Comparison of ENCODE assay signal across 1 cellular context in the genomic region with DNA sequence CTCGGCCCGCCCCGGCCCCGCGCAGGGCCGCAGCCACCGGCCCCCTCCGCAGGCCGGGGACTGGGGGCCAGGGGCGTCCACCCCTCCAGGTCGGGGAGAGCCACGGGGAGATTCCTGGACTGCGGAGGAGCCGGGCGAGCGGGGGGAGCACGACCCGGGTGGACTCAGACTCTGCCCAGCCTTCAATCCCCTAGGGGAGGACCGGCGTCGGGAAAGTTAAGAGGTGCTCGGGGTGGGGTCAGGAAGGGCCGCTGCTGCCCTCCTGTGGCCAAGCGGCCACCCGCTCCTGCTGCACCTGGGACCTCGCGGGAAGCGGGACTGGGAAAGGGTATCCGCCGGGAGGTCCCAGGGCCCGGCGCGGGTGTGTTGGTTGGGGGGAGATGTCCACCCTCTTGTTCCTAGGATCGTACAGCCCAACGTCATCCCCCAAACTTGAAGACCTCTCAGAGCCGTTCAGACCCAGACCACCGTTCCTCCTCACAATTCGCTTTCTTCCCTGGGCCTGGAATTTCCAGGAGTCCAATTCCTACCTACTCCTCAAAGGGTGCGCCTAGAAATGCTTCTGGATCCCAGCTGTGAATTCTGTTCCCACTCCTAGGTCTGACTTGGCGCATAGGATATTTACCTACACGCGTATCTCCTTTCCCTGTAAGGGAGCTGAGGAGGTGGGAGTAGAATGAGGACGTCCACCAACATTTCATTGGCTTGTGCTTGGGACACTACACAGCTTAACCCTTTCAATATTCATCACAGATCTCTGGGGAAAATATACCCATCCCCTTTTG.
TF ChIP-seq lines count a peak whose summit lies in the region.

No MANE protein-coding gene starts in this region.

TF ChIP-seq in K562, 482 proteins besides CTCF, POLR2A, EP300 and RAD21 (continued from another document and continues in another):
- TF ChIP-seq, protein P1, sequence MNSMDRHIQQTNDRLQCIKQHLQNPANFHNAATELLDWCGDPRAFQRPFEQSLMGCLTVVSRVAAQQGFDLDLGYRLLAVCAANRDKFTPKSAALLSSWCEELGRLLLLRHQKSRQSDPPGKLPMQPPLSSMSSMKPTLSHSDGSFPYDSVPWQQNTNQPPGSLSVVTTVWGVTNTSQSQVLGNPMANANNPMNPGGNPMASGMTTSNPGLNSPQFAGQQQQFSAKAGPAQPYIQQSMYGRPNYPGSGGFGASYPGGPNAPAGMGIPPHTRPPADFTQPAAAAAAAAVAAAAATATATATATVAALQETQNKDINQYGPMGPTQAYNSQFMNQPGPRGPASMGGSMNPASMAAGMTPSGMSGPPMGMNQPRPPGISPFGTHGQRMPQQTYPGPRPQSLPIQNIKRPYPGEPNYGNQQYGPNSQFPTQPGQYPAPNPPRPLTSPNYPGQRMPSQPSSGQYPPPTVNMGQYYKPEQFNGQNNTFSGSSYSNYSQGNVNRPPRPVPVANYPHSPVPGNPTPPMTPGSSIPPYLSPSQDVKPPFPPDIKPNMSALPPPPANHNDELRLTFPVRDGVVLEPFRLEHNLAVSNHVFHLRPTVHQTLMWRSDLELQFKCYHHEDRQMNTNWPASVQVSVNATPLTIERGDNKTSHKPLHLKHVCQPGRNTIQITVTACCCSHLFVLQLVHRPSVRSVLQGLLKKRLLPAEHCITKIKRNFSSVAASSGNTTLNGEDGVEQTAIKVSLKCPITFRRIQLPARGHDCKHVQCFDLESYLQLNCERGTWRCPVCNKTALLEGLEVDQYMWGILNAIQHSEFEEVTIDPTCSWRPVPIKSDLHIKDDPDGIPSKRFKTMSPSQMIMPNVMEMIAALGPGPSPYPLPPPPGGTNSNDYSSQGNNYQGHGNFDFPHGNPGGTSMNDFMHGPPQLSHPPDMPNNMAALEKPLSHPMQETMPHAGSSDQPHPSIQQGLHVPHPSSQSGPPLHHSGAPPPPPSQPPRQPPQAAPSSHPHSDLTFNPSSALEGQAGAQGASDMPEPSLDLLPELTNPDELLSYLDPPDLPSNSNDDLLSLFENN (IDR thresholded peaks at IDR 0.05; ENCODE audit: low read depth in 2 of 2, low read length in 2 of 2), result 0 out of 4 replicates have a peak, but pooled peaks of 1 of the 2 experiments have one; percentile 9
- TF ChIP-seq MCM7 (IDR thresholded peaks at IDR 0.05), result no peak
- no peak for TF ChIP-seq ZNF311 (CRISPR knock-in tag; IDR thresholded peaks at IDR 0.05)
- no peak for TF ChIP-seq ZNF146 (CRISPR knock-in tag; IDR thresholded peaks at IDR 0.05; ENCODE audit: unreplicated experiment)
- TF ChIP-seq, protein P2, sequence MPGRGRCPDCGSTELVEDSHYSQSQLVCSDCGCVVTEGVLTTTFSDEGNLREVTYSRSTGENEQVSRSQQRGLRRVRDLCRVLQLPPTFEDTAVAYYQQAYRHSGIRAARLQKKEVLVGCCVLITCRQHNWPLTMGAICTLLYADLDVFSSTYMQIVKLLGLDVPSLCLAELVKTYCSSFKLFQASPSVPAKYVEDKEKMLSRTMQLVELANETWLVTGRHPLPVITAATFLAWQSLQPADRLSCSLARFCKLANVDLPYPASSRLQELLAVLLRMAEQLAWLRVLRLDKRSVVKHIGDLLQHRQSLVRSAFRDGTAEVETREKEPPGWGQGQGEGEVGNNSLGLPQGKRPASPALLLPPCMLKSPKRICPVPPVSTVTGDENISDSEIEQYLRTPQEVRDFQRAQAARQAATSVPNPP (IDR thresholded peaks at IDR 0.05; ENCODE audit: borderline replicate concordance, insufficient read depth, insufficient read length), result no peak
- TF ChIP-seq IRF2 (CRISPR knock-in tag; IDR thresholded peaks at IDR 0.05), result no peak
- no peak for TF ChIP-seq TBL1XR1 (IDR thresholded peaks at IDR 0.05; ENCODE audit: low read length in 2 of 2)
- TF ChIP-seq, protein P3, sequence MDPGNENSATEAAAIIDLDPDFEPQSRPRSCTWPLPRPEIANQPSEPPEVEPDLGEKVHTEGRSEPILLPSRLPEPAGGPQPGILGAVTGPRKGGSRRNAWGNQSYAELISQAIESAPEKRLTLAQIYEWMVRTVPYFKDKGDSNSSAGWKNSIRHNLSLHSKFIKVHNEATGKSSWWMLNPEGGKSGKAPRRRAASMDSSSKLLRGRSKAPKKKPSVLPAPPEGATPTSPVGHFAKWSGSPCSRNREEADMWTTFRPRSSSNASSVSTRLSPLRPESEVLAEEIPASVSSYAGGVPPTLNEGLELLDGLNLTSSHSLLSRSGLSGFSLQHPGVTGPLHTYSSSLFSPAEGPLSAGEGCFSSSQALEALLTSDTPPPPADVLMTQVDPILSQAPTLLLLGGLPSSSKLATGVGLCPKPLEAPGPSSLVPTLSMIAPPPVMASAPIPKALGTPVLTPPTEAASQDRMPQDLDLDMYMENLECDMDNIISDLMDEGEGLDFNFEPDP (CRISPR knock-in tag; IDR thresholded peaks at IDR 0.05), result no peak
- peak in 1 of 3 experiments; percentile 32 for TF ChIP-seq YY1 (IDR thresholded peaks at IDR 0.05; ENCODE audit: borderline replicate concordance in 1 of 3, control insufficient read depth in 1 of 3, extremely low read depth in 1 of 3, insufficient read depth in 3 of 3, insufficient read length in 1 of 3, insufficient replicate concordance in 2 of 3, low read depth in 1 of 3, low read length in 2 of 3)
- TF ChIP-seq ZNF766 (CRISPR knock-in tag; conservative IDR thresholded peaks at IDR 0.05), result no peak
- TF ChIP-seq, protein P4, sequence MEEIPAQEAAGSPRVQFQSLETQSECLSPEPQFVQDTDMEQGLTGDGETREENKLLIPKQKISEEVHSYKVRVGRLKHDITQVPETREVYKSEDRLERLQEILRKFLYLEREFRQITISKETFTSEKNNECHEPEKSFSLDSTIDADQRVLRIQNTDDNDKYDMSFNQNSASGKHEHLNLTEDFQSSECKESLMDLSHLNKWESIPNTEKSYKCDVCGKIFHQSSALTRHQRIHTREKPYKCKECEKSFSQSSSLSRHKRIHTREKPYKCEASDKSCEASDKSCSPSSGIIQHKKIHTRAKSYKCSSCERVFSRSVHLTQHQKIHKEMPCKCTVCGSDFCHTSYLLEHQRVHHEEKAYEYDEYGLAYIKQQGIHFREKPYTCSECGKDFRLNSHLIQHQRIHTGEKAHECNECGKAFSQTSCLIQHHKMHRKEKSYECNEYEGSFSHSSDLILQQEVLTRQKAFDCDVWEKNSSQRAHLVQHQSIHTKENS (CRISPR knock-in tag; IDR thresholded peaks at IDR 0.05), result no peak
- TF ChIP-seq, protein P5, sequence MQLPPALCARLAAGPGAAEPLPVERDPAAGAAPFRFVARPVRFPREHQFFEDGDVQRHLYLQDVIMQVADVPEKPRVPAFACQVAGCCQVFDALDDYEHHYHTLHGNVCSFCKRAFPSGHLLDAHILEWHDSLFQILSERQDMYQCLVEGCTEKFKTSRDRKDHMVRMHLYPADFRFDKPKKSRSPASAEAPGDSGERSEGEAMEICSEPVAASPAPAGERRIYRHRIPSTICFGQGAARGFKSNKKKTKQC (CRISPR knock-in tag; IDR thresholded peaks at IDR 0.05), result no peak
- no peak for TF ChIP-seq HSF4 (CRISPR knock-in tag; IDR thresholded peaks at IDR 0.05; ENCODE audit: borderline replicate concordance)
- TF ChIP-seq CEBPB (tag; IDR thresholded peaks at IDR 0.05), result no peak
- TF ChIP-seq PHB (CRISPR knock-in tag; IDR thresholded peaks at IDR 0.05), result 0 out of 2 replicates have a peak, but pooled peaks have one; percentile 20
- peak; percentile 88 for TF ChIP-seq CTBP1 (IDR thresholded peaks at IDR 0.05; ENCODE audit: borderline replicate concordance)
- TF ChIP-seq RCOR1 (IDR thresholded peaks at IDR 0.05; ENCODE audit: borderline replicate concordance in 1 of 2, low read depth in 2 of 2, low read length in 2 of 2), result no peak; a peak in 2 of 4 replicates
- no peak for TF ChIP-seq ZFP1 (CRISPR knock-in tag; IDR thresholded peaks at IDR 0.05)
- TF ChIP-seq, protein P6, sequence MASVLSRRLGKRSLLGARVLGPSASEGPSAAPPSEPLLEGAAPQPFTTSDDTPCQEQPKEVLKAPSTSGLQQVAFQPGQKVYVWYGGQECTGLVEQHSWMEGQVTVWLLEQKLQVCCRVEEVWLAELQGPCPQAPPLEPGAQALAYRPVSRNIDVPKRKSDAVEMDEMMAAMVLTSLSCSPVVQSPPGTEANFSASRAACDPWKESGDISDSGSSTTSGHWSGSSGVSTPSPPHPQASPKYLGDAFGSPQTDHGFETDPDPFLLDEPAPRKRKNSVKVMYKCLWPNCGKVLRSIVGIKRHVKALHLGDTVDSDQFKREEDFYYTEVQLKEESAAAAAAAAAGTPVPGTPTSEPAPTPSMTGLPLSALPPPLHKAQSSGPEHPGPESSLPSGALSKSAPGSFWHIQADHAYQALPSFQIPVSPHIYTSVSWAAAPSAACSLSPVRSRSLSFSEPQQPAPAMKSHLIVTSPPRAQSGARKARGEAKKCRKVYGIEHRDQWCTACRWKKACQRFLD (CRISPR knock-in tag; IDR thresholded peaks at IDR 0.05), result 0 out of 2 replicates have a peak, but pooled peaks have one; percentile 29
- no peak for TF ChIP-seq JUND (IDR thresholded peaks at IDR 0.05; ENCODE audit: borderline replicate concordance, low read depth, low read length)
- no peak; the same call in 2 of the 3 replicates for TF ChIP-seq JUND (tag; IDR thresholded peaks at IDR 0.05; ENCODE audit: borderline replicate concordance, low read depth, low read length)
- TF ChIP-seq, protein P7, sequence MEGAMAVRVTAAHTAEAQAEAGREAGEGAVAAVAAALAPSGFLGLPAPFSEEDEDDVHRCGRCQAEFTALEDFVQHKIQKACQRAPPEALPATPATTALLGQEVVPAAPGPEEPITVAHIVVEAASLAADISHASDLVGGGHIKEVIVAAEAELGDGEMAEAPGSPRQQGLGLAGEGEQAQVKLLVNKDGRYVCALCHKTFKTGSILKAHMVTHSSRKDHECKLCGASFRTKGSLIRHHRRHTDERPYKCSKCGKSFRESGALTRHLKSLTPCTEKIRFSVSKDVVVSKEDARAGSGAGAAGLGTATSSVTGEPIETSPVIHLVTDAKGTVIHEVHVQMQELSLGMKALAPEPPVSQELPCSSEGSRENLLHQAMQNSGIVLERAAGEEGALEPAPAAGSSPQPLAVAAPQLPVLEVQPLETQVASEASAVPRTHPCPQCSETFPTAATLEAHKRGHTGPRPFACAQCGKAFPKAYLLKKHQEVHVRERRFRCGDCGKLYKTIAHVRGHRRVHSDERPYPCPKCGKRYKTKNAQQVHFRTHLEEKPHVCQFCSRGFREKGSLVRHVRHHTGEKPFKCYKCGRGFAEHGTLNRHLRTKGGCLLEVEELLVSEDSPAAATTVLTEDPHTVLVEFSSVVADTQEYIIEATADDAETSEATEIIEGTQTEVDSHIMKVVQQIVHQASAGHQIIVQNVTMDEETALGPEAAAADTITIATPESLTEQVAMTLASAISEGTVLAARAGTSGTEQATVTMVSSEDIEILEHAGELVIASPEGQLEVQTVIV (CRISPR knock-in tag; IDR thresholded peaks at IDR 0.05; ENCODE audit: borderline replicate concordance), result no peak
- TF ChIP-seq, protein P8, sequence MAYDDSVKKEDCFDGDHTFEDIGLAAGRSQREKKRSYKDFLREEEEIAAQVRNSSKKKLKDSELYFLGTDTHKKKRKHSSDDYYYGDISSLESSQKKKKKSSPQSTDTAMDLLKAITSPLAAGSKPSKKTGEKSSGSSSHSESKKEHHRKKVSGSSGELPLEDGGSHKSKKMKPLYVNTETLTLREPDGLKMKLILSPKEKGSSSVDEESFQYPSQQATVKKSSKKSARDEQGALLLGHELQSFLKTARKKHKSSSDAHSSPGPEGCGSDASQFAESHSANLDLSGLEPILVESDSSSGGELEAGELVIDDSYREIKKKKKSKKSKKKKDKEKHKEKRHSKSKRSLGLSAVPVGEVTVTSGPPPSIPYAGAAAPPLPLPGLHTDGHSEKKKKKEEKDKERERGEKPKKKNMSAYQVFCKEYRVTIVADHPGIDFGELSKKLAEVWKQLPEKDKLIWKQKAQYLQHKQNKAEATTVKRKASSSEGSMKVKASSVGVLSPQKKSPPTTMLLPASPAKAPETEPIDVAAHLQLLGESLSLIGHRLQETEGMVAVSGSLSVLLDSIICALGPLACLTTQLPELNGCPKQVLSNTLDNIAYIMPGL (CRISPR knock-in tag; IDR thresholded peaks at IDR 0.05), result peak; percentile 97
- TF ChIP-seq BMI1 (IDR thresholded peaks at IDR 0.05; ENCODE audit: low read length), result no peak
- TF ChIP-seq EWSR1 (IDR thresholded peaks at IDR 0.05; ENCODE audit: borderline replicate concordance, low read depth, partially characterized antibody), result no peak
- TF ChIP-seq, protein P9, sequence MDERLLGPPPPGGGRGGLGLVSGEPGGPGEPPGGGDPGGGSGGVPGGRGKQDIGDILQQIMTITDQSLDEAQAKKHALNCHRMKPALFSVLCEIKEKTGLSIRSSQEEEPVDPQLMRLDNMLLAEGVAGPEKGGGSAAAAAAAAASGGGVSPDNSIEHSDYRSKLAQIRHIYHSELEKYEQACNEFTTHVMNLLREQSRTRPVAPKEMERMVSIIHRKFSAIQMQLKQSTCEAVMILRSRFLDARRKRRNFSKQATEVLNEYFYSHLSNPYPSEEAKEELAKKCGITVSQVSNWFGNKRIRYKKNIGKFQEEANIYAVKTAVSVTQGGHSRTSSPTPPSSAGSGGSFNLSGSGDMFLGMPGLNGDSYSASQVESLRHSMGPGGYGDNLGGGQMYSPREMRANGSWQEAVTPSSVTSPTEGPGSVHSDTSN (CRISPR knock-in tag; IDR thresholded peaks at IDR 0.05; ENCODE audit: low read depth), result no peak
- TF ChIP-seq, protein P9 (tag; conservative IDR thresholded peaks at IDR 0.05; ENCODE audit: low read depth), result no peak
- TF ChIP-seq, protein P10, sequence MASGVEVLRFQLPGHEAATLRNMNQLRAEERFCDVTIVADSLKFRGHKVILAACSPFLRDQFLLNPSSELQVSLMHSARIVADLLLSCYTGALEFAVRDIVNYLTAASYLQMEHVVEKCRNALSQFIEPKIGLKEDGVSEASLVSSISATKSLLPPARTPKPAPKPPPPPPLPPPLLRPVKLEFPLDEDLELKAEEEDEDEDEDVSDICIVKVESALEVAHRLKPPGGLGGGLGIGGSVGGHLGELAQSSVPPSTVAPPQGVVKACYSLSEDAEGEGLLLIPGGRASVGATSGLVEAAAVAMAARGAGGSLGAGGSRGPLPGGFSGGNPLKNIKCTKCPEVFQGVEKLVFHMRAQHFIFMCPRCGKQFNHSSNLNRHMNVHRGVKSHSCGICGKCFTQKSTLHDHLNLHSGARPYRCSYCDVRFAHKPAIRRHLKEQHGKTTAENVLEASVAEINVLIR (CRISPR knock-in tag; IDR thresholded peaks at IDR 0.05), result no peak
- TF ChIP-seq RHOXF2B (CRISPR knock-in tag; conservative IDR thresholded peaks at IDR 0.05), result no peak
- no peak for TF ChIP-seq MTA1 (IDR thresholded peaks at IDR 0.05; ENCODE audit: borderline replicate concordance)
- no peak for TF ChIP-seq ZNF121 (CRISPR knock-in tag; conservative IDR thresholded peaks at IDR 0.05)
- TF ChIP-seq, protein P11, sequence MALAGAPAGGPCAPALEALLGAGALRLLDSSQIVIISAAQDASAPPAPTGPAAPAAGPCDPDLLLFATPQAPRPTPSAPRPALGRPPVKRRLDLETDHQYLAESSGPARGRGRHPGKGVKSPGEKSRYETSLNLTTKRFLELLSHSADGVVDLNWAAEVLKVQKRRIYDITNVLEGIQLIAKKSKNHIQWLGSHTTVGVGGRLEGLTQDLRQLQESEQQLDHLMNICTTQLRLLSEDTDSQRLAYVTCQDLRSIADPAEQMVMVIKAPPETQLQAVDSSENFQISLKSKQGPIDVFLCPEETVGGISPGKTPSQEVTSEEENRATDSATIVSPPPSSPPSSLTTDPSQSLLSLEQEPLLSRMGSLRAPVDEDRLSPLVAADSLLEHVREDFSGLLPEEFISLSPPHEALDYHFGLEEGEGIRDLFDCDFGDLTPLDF (CRISPR knock-in tag; IDR thresholded peaks at IDR 0.05), result peak; percentile 56; the same call in 1 of the 2 replicates
- no peak for TF ChIP-seq KAT7 (CRISPR knock-in tag; IDR thresholded peaks at IDR 0.05; ENCODE audit: borderline replicate concordance)
